Comparison of ENCODE assay signal across 17 cellular contexts in the genomic region with DNA sequence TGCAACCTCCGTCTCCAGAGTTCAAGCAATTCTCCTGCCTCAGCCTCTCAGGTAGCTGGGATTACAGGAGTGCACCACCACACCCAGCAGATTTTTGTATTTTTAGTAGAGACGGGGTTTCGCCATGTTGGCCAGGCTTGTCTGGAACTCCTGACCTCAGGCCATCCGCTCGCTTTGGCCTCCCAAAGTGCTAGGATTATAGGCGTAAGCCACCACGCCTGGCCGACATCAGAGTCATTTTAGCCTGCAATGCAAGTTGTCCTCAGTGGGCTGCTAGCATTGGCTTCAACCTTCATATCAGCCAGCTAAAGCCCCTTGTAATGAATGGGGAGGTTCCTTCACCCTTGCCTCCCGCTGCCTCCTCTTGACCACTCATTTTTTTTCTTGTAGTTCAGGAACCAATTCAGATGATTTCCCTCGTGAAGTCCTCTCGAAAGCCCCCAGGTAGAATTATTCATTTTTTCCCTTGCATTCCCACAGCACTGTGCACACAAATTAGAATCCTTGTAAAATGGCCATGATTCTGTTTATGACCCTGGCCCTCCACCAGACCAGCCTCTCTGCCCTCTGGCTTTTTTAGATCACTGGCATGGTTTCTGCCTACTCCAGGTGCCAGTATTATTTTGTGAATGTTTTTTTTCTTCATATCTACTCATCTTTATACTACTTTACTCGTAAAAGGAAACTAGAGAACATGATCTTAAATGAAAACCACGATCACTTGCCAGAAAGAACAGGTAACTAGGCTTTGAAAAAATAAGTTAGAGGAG. TPM values are rescaled to one million over a fixed set of nuclear protein-coding genes. Genes with fewer than 3 reads are reported as not detected.
A peak's percentile ranks its signal among the peaks of the same experiment; 100 is the strongest.
DNase-seq lines count a peak whose midpoint lies in the region; ATAC-seq and TF ChIP-seq lines count a peak whose summit lies in the region.
"Had no signal": no experiment of that assay in that cellular context is flagged by ENCODE, and none has a peak within 500 bp of the region (broad histone marks: within the 10 kb centered on the region; RNA-seq: fewer than 3 reads in every experiment).

No MANE protein-coding gene starts in this region.

- peak overlapping the region; percentile 35 for H3K4me3 Mint-ChIP-seq in activated naive CD8-positive, alpha-beta T cell
- H3K4me3 Mint-ChIP-seq in activated naive CD8-positive, alpha-beta T cell treated with anti-CD3 and anti-CD28 coated beads, Interleukin-2, amount 50 U/mL, for 24 hours = no peak overlapping the region
- H3K4me3 Mint-ChIP-seq in activated CD4-positive, alpha-beta memory T cell treated with anti-CD3 and anti-CD28 coated beads for 36 hours = no peak overlapping the region

- no peak overlapping the region for H3K18ac ChIP-seq in mesendoderm (ENCODE audit: low read length)

- no peak for ATAC-seq in activated naive CD8-positive, alpha-beta T cell treated with anti-CD3 and anti-CD28 coated beads, Interleukin-2, amount 50 U/mL, for 24 hours
- ATAC-seq in heart left ventricle = no peak

- H3K4me1 Mint-ChIP-seq in activated naive CD8-positive, alpha-beta T cell (ENCODE audit: low read depth) = peaks cover 72% of the 10 kb centered on the region
- H3K4me1 Mint-ChIP-seq in activated naive CD8-positive, alpha-beta T cell treated with anti-CD3 and anti-CD28 coated beads, Interleukin-2, amount 50 U/mL, for 24 hours = peaks cover 82% of the 10 kb centered on the region
- H3K4me1 Mint-ChIP-seq in activated CD4-positive, alpha-beta memory T cell treated with anti-CD3 and anti-CD28 coated beads for 36 hours (ENCODE audit: low read depth) = peaks cover 51% of the 10 kb centered on the region

- H3K9me3 ChIP-seq in uterus = no peaks in the 10 kb centered on the region
- no peaks in the 10 kb centered on the region for H3K9me3 ChIP-seq in adrenal gland (replicated peaks in 1 of 3)
- no peaks in the 10 kb centered on the region for H3K9me3 ChIP-seq in heart left ventricle
- H3K9me3 ChIP-seq: SJCRH30 had no signal

- H2AK5ac ChIP-seq in mesendoderm (ENCODE audit: low read length) = no peak overlapping the region

- H3K27me3 Mint-ChIP-seq in activated naive CD8-positive, alpha-beta T cell = no peaks in the 10 kb centered on the region
- no peaks in the 10 kb centered on the region for H3K27me3 Mint-ChIP-seq in activated naive CD8-positive, alpha-beta T cell treated with anti-CD3 and anti-CD28 coated beads, Interleukin-2, amount 50 U/mL, for 24 hours
- H3K27me3 Mint-ChIP-seq in activated CD4-positive, alpha-beta memory T cell treated with anti-CD3 and anti-CD28 coated beads for 36 hours = no peaks in the 10 kb centered on the region

- no peak overlapping the region for H2BK120ac ChIP-seq in mesendoderm (ENCODE audit: low read depth, low read length)

- peaks cover 66% of the 10 kb centered on the region for H3K79me2 ChIP-seq in mesendoderm (ENCODE audit: control insufficient read depth, insufficient read depth, low read length)

- H3K23ac ChIP-seq in mesendoderm (ENCODE audit: low read length) = peak overlapping the region; percentile 95

- H3K9ac ChIP-seq in mesendoderm (ENCODE audit: low read length) = no peak overlapping the region

- H2BK15ac ChIP-seq in mesendoderm (replicated peaks; ENCODE audit: low read depth) = no peak overlapping the region

- no peak for DNase-seq in activated naive CD8-positive, alpha-beta T cell treated with anti-CD3 and anti-CD28 coated beads, Interleukin-2, amount 50 U/mL, for 24 hours
- no peak for DNase-seq in mesendoderm
- no peak for DNase-seq in uterus
- no peak for DNase-seq in adrenal gland
- no peak for DNase-seq in activated CD4-positive, alpha-beta memory T cell treated with anti-CD3 and anti-CD28 coated beads for 36 hours
- no peak for DNase-seq in heart left ventricle
- DNase-seq: activated T-cell treated with anti-CD3 and anti-CD28 coated beads, Interleukin-2, amount 50 U/mL, for 1 hour; caudate nucleus; EL; NCI-H2029; retina; SJCRH30; stimulated activated naive CD4-positive, alpha-beta T cell treated with Interleukin-2 at 50 U/mL for 16 hours; T-helper 9 cell had no signal

- WGBS in mesendoderm (ENCODE audit: extremely low coverage, insufficient coverage, low lambda C conversion rate) = no CpG with 5 or more reads among the region's 13 CpGs
- WGBS in adrenal gland, 4 donors = 93 to 94% (median 94%) methylated on average over 13 of the region's 13 CpGs
- 95 to 97% (median 96%) methylated on average over 13 of the region's 13 CpGs for WGBS in heart left ventricle, 4 donors

- CTCF ChIA-PET in activated CD4-positive, alpha-beta memory T cell treated with anti-CD3 and anti-CD28 coated beads for 36 hours (lab: Charles Lee) = no interaction called here

- H3K79me1 ChIP-seq in mesendoderm (ENCODE audit: low read length) = peaks cover 33% of the 10 kb centered on the region

- peaks cover 31% of the 10 kb centered on the region for H3K4me1 ChIP-seq in mesendoderm (ENCODE audit: control insufficient read depth, low read depth, low read length)
- peaks cover 0 to 8% of the 10 kb centered on the region in 2 donors for H3K4me1 ChIP-seq in uterus
- H3K4me1 ChIP-seq in adrenal gland (replicated peaks in 1 of 2) = peaks cover 5 to 20% of the 10 kb centered on the region in 2 donors
- peaks cover 0 to 62% (median 31%) of the 10 kb centered on the region in 12 donors for H3K4me1 ChIP-seq in heart left ventricle

- no peak overlapping the region for H4K8ac ChIP-seq in mesendoderm (ENCODE audit: low read depth, low read length)

- H3K56ac ChIP-seq in mesendoderm (ENCODE audit: low read length) = no peak overlapping the region

- TF ChIP-seq POLR2A in uterus (IDR thresholded peaks at IDR 0.05) = no peak
- TF ChIP-seq POLR2A in adrenal gland (IDR thresholded peaks at IDR 0.05) = no peak
- no peak for TF ChIP-seq POLR2A in heart left ventricle (IDR thresholded peaks at IDR 0.05)

- H3K4ac ChIP-seq in mesendoderm (ENCODE audit: low read depth, low read length) = no peak overlapping the region

- H3K27me3 ChIP-seq in mesendoderm (ENCODE audit: insufficient read depth, low read length, poor library complexity) (no peaks in the 10 kb centered on the region), uterus (no peaks in the 10 kb centered on the region), adrenal gland (no peaks in the 10 kb centered on the region), heart left ventricle (no peaks in the 10 kb centered on the region)
- H3K27me3 ChIP-seq: SJCRH30 had no signal

- H3K4me2 ChIP-seq in mesendoderm (ENCODE audit: low read length) = no peak overlapping the region

- H4K5ac ChIP-seq in mesendoderm (ENCODE audit: low read length) = no peak overlapping the region

- H3K9me3 Mint-ChIP-seq in activated naive CD8-positive, alpha-beta T cell (ENCODE audit: low read depth) = no peaks in the 10 kb centered on the region
- H3K9me3 Mint-ChIP-seq in activated naive CD8-positive, alpha-beta T cell treated with anti-CD3 and anti-CD28 coated beads, Interleukin-2, amount 50 U/mL, for 24 hours = no peaks in the 10 kb centered on the region
- no peaks in the 10 kb centered on the region for H3K9me3 Mint-ChIP-seq in activated CD4-positive, alpha-beta memory T cell treated with anti-CD3 and anti-CD28 coated beads for 36 hours

- intact Hi-C loops in uterus (cut with DNase I; ENCODE audit: low total_unique reads) = no loop called here
- intact Hi-C loops in adrenal gland (cut with DNase I) = no loop called here
- intact Hi-C loops in activated CD4-positive, alpha-beta memory T cell treated with anti-CD3 and anti-CD28 coated beads for 36 hours (cut with micrococcal nuclease) = no loop called here
- intact Hi-C loops in heart left ventricle (cut with DNase I) = no loop called here

- H3K27ac Mint-ChIP-seq in activated naive CD8-positive, alpha-beta T cell = no peak overlapping the region
- no peak overlapping the region for H3K27ac Mint-ChIP-seq in activated naive CD8-positive, alpha-beta T cell treated with anti-CD3 and anti-CD28 coated beads, Interleukin-2, amount 50 U/mL, for 24 hours
- H3K27ac Mint-ChIP-seq in activated CD4-positive, alpha-beta memory T cell treated with anti-CD3 and anti-CD28 coated beads for 36 hours = no peak overlapping the region

- peaks cover 5% of the 10 kb centered on the region for H3K36me3 Mint-ChIP-seq in activated naive CD8-positive, alpha-beta T cell
- H3K36me3 Mint-ChIP-seq in activated naive CD8-positive, alpha-beta T cell treated with anti-CD3 and anti-CD28 coated beads, Interleukin-2, amount 50 U/mL, for 24 hours (ENCODE audit: low read depth) = no peaks in the 10 kb centered on the region
- H3K36me3 Mint-ChIP-seq in activated CD4-positive, alpha-beta memory T cell treated with anti-CD3 and anti-CD28 coated beads for 36 hours = no peaks in the 10 kb centered on the region

- no peak overlapping the region for H3K4me3 ChIP-seq in mesendoderm (ENCODE audit: low read length)
- no peak overlapping the region for H3K4me3 ChIP-seq in uterus
- no peak overlapping the region for H3K4me3 ChIP-seq in adrenal gland
- H3K4me3 ChIP-seq in heart left ventricle = no peak overlapping the region
- H3K4me3 ChIP-seq: lung, SJCRH30 had no signal

- TF ChIP-seq CTCF in VCaP (conservative IDR thresholded peaks at IDR 0.05) (no peak), uterus (IDR thresholded peaks at IDR 0.05) (no peak), adrenal gland (IDR thresholded peaks at IDR 0.05) (no peak), heart left ventricle (IDR thresholded peaks at IDR 0.05) (no peak)

- H3K27ac ChIP-seq in VCaP = peak overlapping the region; percentile 96
- no peak overlapping the region for H3K27ac ChIP-seq in mesendoderm (ENCODE audit: low read depth, low read length)
- peak overlapping the region; percentile 5 to 31 for H3K27ac ChIP-seq in uterus
- no peak overlapping the region for H3K27ac ChIP-seq in adrenal gland
- no peak overlapping the region for H3K27ac ChIP-seq in heart left ventricle
- H3K27ac ChIP-seq: SJCRH30 had no signal

- H2BK5ac ChIP-seq in mesendoderm (ENCODE audit: low read length) = no peak overlapping the region

- H3K36me3 ChIP-seq in mesendoderm (ENCODE audit: control insufficient read depth, insufficient read depth, low read length) (no peaks in the 10 kb centered on the region), uterus (no peaks in the 10 kb centered on the region), adrenal gland (replicated peaks in 1 of 2) (no peaks in the 10 kb centered on the region), heart left ventricle (no peaks in the 10 kb centered on the region)
- H3K36me3 ChIP-seq: SJCRH30 had no signal

- POLR2A ChIA-PET in activated CD4-positive, alpha-beta memory T cell treated with anti-CD3 and anti-CD28 coated beads for 36 hours (lab: Charles Lee) = no interaction called here

RNA-seq across cellular contexts. Expression of gene FLNB, which starts 29.1 kb away (rescaled TPM):
- polyA plus RNA-seq in mesendoderm (2013, experiment 1 of 2) = 26.8 TPM
- polyA plus RNA-seq in mesendoderm (2013, experiment 2 of 2) = 26.5 TPM
- total RNA-seq in uterus = 100 to 1,000 TPM in 3 of 4 donors, 10 to 100 TPM in 1; 52.4 to 283 (median 148) TPM
- 100 to 1,000 TPM in 6 of 8 donors, 10 to 100 TPM in 2; 84.6 to 278 (median 120) TPM for total RNA-seq in adrenal gland
- 100 to 1,000 TPM in 2 of 3 donors, 10 to 100 TPM in 1; 94.9 to 174 (median 138) TPM for polyA plus RNA-seq in adrenal gland
- 10 to 100 TPM; 23.1 to 26.0 TPM for total RNA-seq in activated CD4-positive, alpha-beta memory T cell treated with anti-CD3 and anti-CD28 coated beads for 36 hours
- 10 to 100 TPM; 30.5 to 75.6 (median 40.6) TPM for total RNA-seq in heart left ventricle
- polyA plus RNA-seq in heart left ventricle = 10 to 100 TPM; 31.9 to 38.7 TPM

Comparison
In these comparisons a context has a peak if more than half of its experiments do, and no peak if none do; other contexts are left out.
1. H3K27ac ChIP-seq: peak in VCaP (single experiment) and uterus (2 of 2); none in mesendoderm (single experiment), adrenal gland (0 of 5) and heart left ventricle (0 of 12).